ENCODE assay signal across 9 cellular contexts in the genomic region with DNA sequence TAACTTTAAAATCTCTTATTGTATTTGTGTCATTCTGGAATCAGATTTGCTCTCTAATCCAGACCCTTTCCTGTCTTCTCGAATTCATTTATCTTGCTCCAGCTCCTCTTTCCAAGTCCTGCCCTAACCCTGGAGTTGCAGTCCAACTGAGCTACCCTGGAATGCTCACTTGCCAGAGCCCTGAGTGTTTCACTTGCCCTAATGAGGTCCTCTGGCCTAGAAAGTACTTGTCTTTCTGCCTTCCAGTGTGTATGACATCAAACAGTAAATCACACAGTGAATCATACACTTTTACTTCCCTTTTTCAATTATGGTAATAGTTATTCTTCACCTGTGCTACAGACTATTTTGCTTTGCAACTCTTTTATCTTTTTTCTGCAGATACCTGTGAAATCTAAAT.
DNase-seq lines count a peak whose midpoint lies in the region; ATAC-seq, FAIRE-seq and TF ChIP-seq lines count a peak whose summit lies in the region.
"Had no signal": no experiment of that assay in that cellular context is flagged by ENCODE, and none has a peak within 500 bp of the region (broad histone marks: within the 10 kb centered on the region; RNA-seq: fewer than 3 reads in every experiment).

No MANE protein-coding gene starts in this region.

- no peak for TF ChIP-seq POLR2A in NB4 (IDR thresholded peaks at IDR 0.05; ENCODE audit: extremely low read depth, insufficient read length)

- H3K9me3 Mint-ChIP-seq in Caco-2 (ENCODE audit: unreplicated experiment) = no peaks in the 10 kb centered on the region

- no peak for DNase-seq in activated CD4-positive, CD25-positive, alpha-beta regulatory T cell treated with anti-CD3 and anti-CD28 coated beads, Interleukin-2, amount 50 U/mL, for 72 hours
- DNase-seq in NB4 (ENCODE audit: low read depth) = peak; percentile 30
- DNase-seq in epithelial cell of esophagus (ENCODE audit: low read depth) = peak; percentile 78
- peak; percentile 8 for DNase-seq in urothelium cell line (ENCODE audit: low spot score)
- no peak for DNase-seq in NCI-H1694 (lab: John Stamatoyannopoulos, UW)
- no peak for DNase-seq in Caco-2

- H3K4me3 Mint-ChIP-seq in Caco-2 (ENCODE audit: unreplicated experiment) = no peak overlapping the region

- no TSS peak for BruUV-seq in Caco-2 (replicated peaks; lab: Mats Ljungman, UMichigan)

- intact Hi-C loops in Caco-2 (cut with micrococcal nuclease; ENCODE audit: unreplicated experiment) = no loop called here

- peaks cover 7% of the 10 kb centered on the region for H3K4me1 Mint-ChIP-seq in Caco-2 (ENCODE audit: low read depth, unreplicated experiment)

- no peaks in the 10 kb centered on the region for H3K36me3 ChIP-seq in Caco-2 (ENCODE audit: control insufficient read depth, insufficient read depth, low read length)

- POLR2A ChIA-PET in Caco-2 (lab: Charles Lee) = no interaction called here

- H3K4me3 ChIP-seq in NB4 (ENCODE audit: low read depth, low read length) (no peak overlapping the region), epithelial cell of esophagus (ENCODE audit: low read length) (no peak overlapping the region), Caco-2 (ENCODE audit: low read depth, low read length) (no peak overlapping the region)

- TF ChIP-seq CTCF in NB4 (IDR thresholded peaks at IDR 0.05; ENCODE audit: low read depth, low read length) = no peak
- no peak for TF ChIP-seq CTCF in epithelial cell of esophagus (IDR thresholded peaks at IDR 0.05; ENCODE audit: insufficient read depth, low read depth, low read length, missing control alignments)
- no peak for TF ChIP-seq CTCF in Caco-2 (IDR thresholded peaks at IDR 0.05; ENCODE audit: insufficient read depth in 1 of 2, low read depth in 1 of 2, low read length in 1 of 2, severe bottlenecking in 1 of 2, unreplicated experiment in 1 of 2)

- H3K4me1 ChIP-seq in Caco-2 = no peaks in the 10 kb centered on the region
- H3K4me1 ChIP-seq: parathyroid adenoma had no signal

- no peaks in the 10 kb centered on the region for H3K36me3 Mint-ChIP-seq in Caco-2 (ENCODE audit: insufficient read depth, unreplicated experiment)

- H3K27me3 Mint-ChIP-seq in Caco-2 (ENCODE audit: insufficient read depth, unreplicated experiment) = no peaks in the 10 kb centered on the region

- H3K27ac Mint-ChIP-seq in Caco-2 (ENCODE audit: unreplicated experiment) = no peak overlapping the region

- H3K27me3 ChIP-seq in Caco-2 (replicated peaks; ENCODE audit: control insufficient read depth, insufficient read depth, low read length) = no peaks in the 10 kb centered on the region

- CTCF ChIA-PET in Caco-2 (lab: Charles Lee) = interaction anchor here (0.6 kb wide), 1 partner anchor 36 kb away, joined by 5 read pairs; no protein-coding TSS in a partner anchor

- ATAC-seq in activated CD4-positive, CD25-positive, alpha-beta regulatory T cell treated with anti-CD3 and anti-CD28 coated beads, Interleukin-2, amount 50 U/mL, for 24 hours = peak; percentile 89 to 90
- ATAC-seq in HG02571 (IDR thresholded peaks at IDR 0.05; ENCODE audit: unreplicated experiment) = peak; percentile 98

- H3K9me3 ChIP-seq in Caco-2 = no peaks in the 10 kb centered on the region

- FAIRE-seq in urothelium cell line (lab: Jason Lieb, UNC) = no peak

Comparison
In these comparisons a context has a peak if more than half of its experiments do, and no peak if none do; other contexts are left out.
1. DNase-seq: peak in NB4 (single experiment), epithelial cell of esophagus (single experiment) and urothelium cell line (single experiment); none in activated CD4-positive, CD25-positive, alpha-beta regulatory T cell treated with anti-CD3 and anti-CD28 coated beads, Interleukin-2, amount 50 U/mL, for 72 hours (single experiment), NCI-H1694 (single experiment) and Caco-2 (0 of 2).